8 cellular contexts compared by ENCODE assay signal in the genomic region with DNA sequence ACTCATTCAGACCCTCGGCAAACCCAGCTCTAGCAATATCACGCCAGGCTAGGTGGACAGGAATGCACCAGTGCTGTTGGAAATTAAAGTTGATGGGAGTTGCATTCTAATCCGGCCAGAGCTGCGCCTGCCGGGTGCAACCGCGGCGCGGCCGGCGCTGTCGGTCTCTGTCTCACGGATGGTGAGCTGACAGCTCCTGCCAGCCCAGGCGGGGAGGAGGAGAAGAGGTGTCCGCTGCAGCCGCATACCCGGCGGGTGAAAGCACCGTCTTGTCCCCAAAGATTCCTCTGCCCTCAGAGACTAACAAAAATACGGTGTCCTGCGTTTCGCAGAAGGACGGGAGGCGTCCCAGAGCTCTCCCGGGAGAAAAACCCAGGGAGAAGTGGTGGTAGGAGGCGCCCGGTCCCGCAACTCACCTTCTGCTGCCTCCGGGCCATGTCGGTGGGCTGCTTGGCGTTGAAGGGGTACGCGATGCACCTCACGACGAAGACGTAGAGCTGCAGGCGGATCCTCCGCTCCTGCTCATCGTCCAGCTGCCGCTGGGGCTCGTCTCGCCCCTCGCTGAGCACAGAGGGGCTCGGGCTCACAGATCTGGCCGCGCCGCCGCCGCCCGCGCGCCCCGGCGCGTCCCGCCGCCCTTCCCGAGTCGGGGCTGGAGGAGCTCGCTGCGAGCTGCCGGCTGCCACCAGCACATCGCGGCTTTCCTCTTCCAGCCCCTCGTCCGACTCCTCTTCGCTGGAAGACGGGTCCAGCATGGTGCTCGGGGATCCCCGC. TPM values are rescaled to one million over a fixed set of nuclear protein-coding genes. Genes with fewer than 3 reads are reported as not detected.
DNase-seq lines count a peak whose midpoint lies in the region; ATAC-seq and TF ChIP-seq lines count a peak whose summit lies in the region.

No MANE protein-coding gene starts in this region.

- peak overlapping the region; percentile 81 for H3K27ac Mint-ChIP-seq in Calu3 (ENCODE audit: unreplicated experiment)

- intact Hi-C loops in Calu3 (cut with micrococcal nuclease; ENCODE audit: unreplicated experiment) (loop anchor here (2.0 to 5.0 kb wide), 4 partner anchors 83 to 481 kb away; no protein-coding TSS in a partner anchor), mucosa of descending colon (cut with DNase I, micrococcal nuclease) (no loop called here), aorta (cut with DNase I) (loop anchor here in 1 of 2 donors (10.0 kb wide), 1 partner anchor 741 kb away; the partner anchor contains the start of gene AASS)

- peak overlapping the region; percentile 14 to 81 for H3K27ac ChIP-seq in aorta (ENCODE audit: low read depth in 1 of 2, low read length in 2 of 2)

- no peaks in the 10 kb centered on the region for H3K27me3 ChIP-seq in aorta (ENCODE audit: control insufficient read depth in 1 of 2, insufficient read depth in 2 of 2, low read length in 1 of 2)

- peak; percentile 46 for DNase-seq in Calu3
- peak; percentile 22 for DNase-seq in SK-N-DZ (ENCODE audit: low spot score)
- DNase-seq in epithelial cell of proximal tubule (ENCODE audit: low read depth), result no peak
- DNase-seq in mucosa of descending colon, result peak; percentile 49 to 69 (median 57)
- DNase-seq in aorta, result peak; percentile 48 to 79
- DNase-seq in epidermal melanocyte (ENCODE audit: insufficient read length, low spot score), result no peak

- CTCF ChIA-PET in Calu3 (lab: Charles Lee), result no interaction called here

- BruUV-seq in Calu3 (replicated peaks; lab: Mats Ljungman, UMichigan), result no TSS peak

- H3K36me3 ChIP-seq in mucosa of descending colon (ENCODE audit: low read depth) (no peaks in the 10 kb centered on the region), aorta (ENCODE audit: control insufficient read depth in 1 of 2, insufficient read depth in 2 of 2, low read length in 1 of 2) (no peaks in the 10 kb centered on the region)

- peak overlapping the region; percentile 95 for H3K4me3 Mint-ChIP-seq in Calu3 (ENCODE audit: low read depth, unreplicated experiment)

- peak overlapping the region; percentile 70 for H3K4me3 ChIP-seq in epithelial cell of proximal tubule (ENCODE audit: low read depth, low read length)
- H3K4me3 ChIP-seq in mucosa of descending colon, result peak overlapping the region; percentile 66
- peak overlapping the region; percentile 56 to 83 for H3K4me3 ChIP-seq in aorta (ENCODE audit: low read length in 2 of 2)

- peaks cover 26% of the 10 kb centered on the region for H3K4me1 Mint-ChIP-seq in Calu3 (ENCODE audit: low read depth, unreplicated experiment)

- ATAC-seq in GM19324 (IDR thresholded peaks at IDR 0.05; ENCODE audit: low FRiP score, unreplicated experiment) (peak; percentile 45), HG03175 (IDR thresholded peaks at IDR 0.05; ENCODE audit: unreplicated experiment) (peak; percentile 29), mucosa of descending colon (peak; percentile 65), aorta (ENCODE audit: low FRiP score) (peak; percentile 65)

- TF ChIP-seq CTCF in Calu3 (IDR thresholded peaks at IDR 0.05; ENCODE audit: unreplicated experiment) (no peak), epithelial cell of proximal tubule (conservative IDR thresholded peaks at IDR 0.05; ENCODE audit: low read depth, low read length) (no peak), mucosa of descending colon (IDR thresholded peaks at IDR 0.05) (no peak)

- H3K4me1 ChIP-seq in mucosa of descending colon (ENCODE audit: low read depth), result peaks cover 6% of the 10 kb centered on the region
- no peaks in the 10 kb centered on the region for H3K4me1 ChIP-seq in aorta (ENCODE audit: control insufficient read depth in 1 of 2, insufficient read depth in 2 of 2, low read length in 2 of 2)

- H3K9me3 Mint-ChIP-seq in Calu3 (ENCODE audit: low read depth, unreplicated experiment), result no peaks in the 10 kb centered on the region

- peaks cover 24% of the 10 kb centered on the region for H3K36me3 Mint-ChIP-seq in Calu3 (ENCODE audit: insufficient read depth, unreplicated experiment)

- no peaks in the 10 kb centered on the region for H3K27me3 Mint-ChIP-seq in Calu3 (ENCODE audit: unreplicated experiment)

- H3K9me3 ChIP-seq in mucosa of descending colon (no peaks in the 10 kb centered on the region), aorta (ENCODE audit: control insufficient read depth, low read length) (no peaks in the 10 kb centered on the region)

- 1% methylated on average over 37 to 70 of the region's 70 CpGs for WGBS in aorta, 2 donors

RNA-seq across cellular contexts. Expression of gene CADPS2, which starts 0.5 kb away (rescaled TPM):
- 14.1 and 16.4 TPM in 2 replicates for total RNA-seq in Calu3 (2022)
- polyA plus RNA-seq in SK-N-DZ (2014; cell fraction: cytosol; rRNA removed), result not detected in 2 replicates
- not detected in 2 replicates for polyA plus RNA-seq in SK-N-DZ (2014; cell fraction: nucleus; rRNA removed)
- total RNA-seq in epithelial cell of proximal tubule, result 4.4 and 5.6 TPM in 2 replicates
- total RNA-seq in mucosa of descending colon, result 10 to 100 TPM; 11.3 to 12.7 (median 11.7) TPM
- total RNA-seq in aorta, result 10 to 100 TPM; 15.2 to 23.8 TPM
- polyA plus RNA-seq in aorta, result 1 to 10 TPM; 5.9 to 6.9 TPM

Comparison
In these comparisons a context has a peak if more than half of its experiments do, and no peak if none do; other contexts are left out.
1. DNase-seq: peak in Calu3 (single experiment), SK-N-DZ (single experiment), mucosa of descending colon (3 of 3) and aorta (2 of 2); none in epithelial cell of proximal tubule (single experiment) and epidermal melanocyte (single experiment).
2. Peak in every context shown above with its lines, with median percentiles within 50 percentile points of each other: ATAC-seq and H3K4me3 ChIP-seq.